Comparison of ENCODE assay signal across 27 cellular contexts in genomic region chr7:127647636-127648035, GRCh38. TPM values are rescaled to one million over a fixed set of nuclear protein-coding genes. Genes with fewer than 3 reads are reported as not detected.
"Had no signal": no experiment of that assay in that cellular context is flagged by ENCODE, and none has a peak within 500 bp of the region (broad histone marks: within the 10 kb centered on the region; RNA-seq: fewer than 3 reads in every experiment).

No MANE protein-coding gene starts in this region.

- H3K27ac ChIP-seq: colonic mucosa, coronary artery, dorsolateral prefrontal cortex, epithelial cell of prostate, esophagus muscularis mucosa, esophagus squamous epithelium, foreskin keratinocyte, gastrocnemius medialis, gastroesophageal sphincter, heart left ventricle, heart right ventricle had no signal

- H3K4me3 ChIP-seq: colonic mucosa, coronary artery, dorsolateral prefrontal cortex, esophagus muscularis mucosa, esophagus squamous epithelium, gastrocnemius medialis, gastroesophageal sphincter, heart left ventricle, heart right ventricle had no signal

- H3K27me3 ChIP-seq: colonic mucosa, dorsolateral prefrontal cortex, esophagus muscularis mucosa, esophagus squamous epithelium, foreskin keratinocyte, gastrocnemius medialis, heart left ventricle had no signal

- ATAC-seq: effector memory CD8-positive, alpha-beta T cell; esophagus mucosa; foreskin keratinocyte; gastrocnemius medialis; gastroesophageal sphincter; heart left ventricle; heart right ventricle had no signal

- H3K4me1 ChIP-seq: colonic mucosa, foreskin keratinocyte had no signal

- H3K9me3 ChIP-seq: colonic mucosa, esophagus muscularis mucosa, esophagus squamous epithelium, gastrocnemius medialis, gastroesophageal sphincter, heart left ventricle, heart right ventricle had no signal

- DNase-seq: colonic mucosa; cortex of kidney; dermis blood vessel endothelial cell; dorsolateral prefrontal cortex; effector CD4-positive, alpha-beta T cell; effector CD8-positive, alpha-beta T cell; effector memory CD4-positive, alpha-beta T cell; effector memory CD8-positive, alpha-beta T cell; endodermal cell; erythroblast; esophagus squamous epithelium; foreskin fibroblast; foreskin keratinocyte; foreskin melanocyte; gastrocnemius medialis; glutamatergic neuron; head of caudate nucleus; heart left ventricle; heart right ventricle had no signal

- H3K36me3 ChIP-seq: colonic mucosa, esophagus muscularis mucosa, esophagus squamous epithelium, gastrocnemius medialis, gastroesophageal sphincter, heart left ventricle, heart right ventricle had no signal

RNA-seq across cellular contexts. Expression of gene PAX4, which starts 29.7 kb away (rescaled TPM):
- polyA plus RNA-seq: endothelial cell of umbilical vein, esophagus, fibroblast of lung, foreskin keratinocyte, heart left ventricle, heart right ventricle had no signal
